ENCODE assay signal across 15 cellular contexts in the genomic region with DNA sequence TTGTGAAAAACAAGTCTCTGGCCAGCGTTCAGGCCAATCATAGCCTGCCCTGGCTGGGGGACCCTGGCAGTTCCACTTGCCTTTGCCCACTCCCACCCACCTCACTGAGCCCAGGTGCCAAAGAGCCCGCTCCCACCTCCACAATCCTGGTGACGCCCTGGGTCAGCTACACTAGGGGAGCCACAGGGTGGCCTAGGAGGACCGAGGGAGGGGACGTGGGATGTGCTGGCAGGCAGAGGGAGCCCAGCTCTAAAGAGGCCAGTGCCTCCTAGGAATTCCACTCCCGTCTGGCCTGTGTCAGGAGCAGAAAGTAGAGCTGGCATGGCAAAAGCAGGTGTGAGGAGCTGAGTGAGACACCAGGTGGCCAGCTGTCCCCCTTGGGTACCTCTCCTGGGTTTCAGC. TPM values are rescaled to one million over a fixed set of nuclear protein-coding genes. Genes with fewer than 3 reads are reported as not detected.
DNase-seq lines count a peak whose midpoint lies in the region; ATAC-seq and TF ChIP-seq lines count a peak whose summit lies in the region.
"Had no signal": no experiment of that assay in that cellular context is flagged by ENCODE, and none has a peak within 500 bp of the region (broad histone marks: within the 10 kb centered on the region; RNA-seq: fewer than 3 reads in every experiment).

No MANE protein-coding gene starts in this region.

- TF ChIP-seq CTCF in ascending aorta (IDR thresholded peaks at IDR 0.05) (peak; percentile 12 to 32 (median 22)), heart left ventricle (IDR thresholded peaks at IDR 0.05) (peak in 5 of 12 donors; percentile 14 to 50 (median 38))

- H3K27ac ChIP-seq in ascending aorta (peak overlapping the region; percentile 92 to 94), heart left ventricle (peak overlapping the region; percentile 57 to 97 (median 84)), muscle layer of duodenum (ENCODE audit: low read length) (peak overlapping the region; percentile 85), substantia nigra (ENCODE audit: low read depth, low read length, poor library complexity, severe bottlenecking) (peak overlapping the region; percentile 7)
- H3K27ac ChIP-seq: RWPE1 had no signal

- H3K4me1 ChIP-seq in ascending aorta (peaks cover 35 to 80% of the 10 kb centered on the region in 2 donors), heart left ventricle (peaks cover 20 to 98% (median 77%) of the 10 kb centered on the region in 12 donors), muscle layer of duodenum (ENCODE audit: control insufficient read depth in 1 of 2, insufficient read depth in 2 of 2, low read length in 2 of 2) (peaks cover 32 to 66% of the 10 kb centered on the region in 2 donors)

- H3K9me3 Mint-ChIP-seq in activated T-cell treated with anti-CD3 and anti-CD28 coated beads, Interleukin-2, amount 50 U/mL, for 4 hours: no peaks in the 10 kb centered on the region

- no peaks in the 10 kb centered on the region for H3K4me1 Mint-ChIP-seq in activated T-cell treated with anti-CD3 and anti-CD28 coated beads, Interleukin-2, amount 50 U/mL, for 4 hours (ENCODE audit: low read depth)

- TF ChIP-seq POLR2A in heart left ventricle (IDR thresholded peaks at IDR 0.05): no peak

- no peaks in the 10 kb centered on the region for H3K36me3 Mint-ChIP-seq in activated T-cell treated with anti-CD3 and anti-CD28 coated beads, Interleukin-2, amount 50 U/mL, for 4 hours (ENCODE audit: insufficient read depth)

- H3K36me3 ChIP-seq in ascending aorta (no peaks in the 10 kb centered on the region), heart left ventricle (no peaks in the 10 kb centered on the region), muscle layer of duodenum (ENCODE audit: control insufficient read depth in 1 of 2, insufficient read depth in 2 of 2, low read length in 2 of 2) (no peaks in the 10 kb centered on the region)

- H3K27me3 ChIP-seq in ascending aorta: no peaks in the 10 kb centered on the region
- no peaks in the 10 kb centered on the region for H3K27me3 ChIP-seq in heart left ventricle
- H3K27me3 ChIP-seq in muscle layer of duodenum (ENCODE audit: low read depth, low read length): no peaks in the 10 kb centered on the region

- ATAC-seq in heart left ventricle (peak; percentile 27 to 65 (median 50)), HG02610 (IDR thresholded peaks at IDR 0.05; ENCODE audit: unreplicated experiment) (no peak), GM19023 (IDR thresholded peaks at IDR 0.05; ENCODE audit: unreplicated experiment) (no peak)
- ATAC-seq in activated T-cell treated with anti-CD3 and anti-CD28 coated beads, Interleukin-2, amount 50 U/mL, for 4 hours: no peak
- ATAC-seq: HCT116 had no signal

- peaks cover 22% of the 10 kb centered on the region for H3K27me3 Mint-ChIP-seq in activated T-cell treated with anti-CD3 and anti-CD28 coated beads, Interleukin-2, amount 50 U/mL, for 4 hours (ENCODE audit: low read depth)

- 28 to 41% (median 35%) methylated on average over 2 to 6 of the region's 6 CpGs for WGBS in heart left ventricle, 4 donors

- H3K4me3 ChIP-seq in ascending aorta (peak overlapping the region in 1 of 2 donors; percentile 26), heart left ventricle (no peak overlapping the region), muscle layer of duodenum (ENCODE audit: low read depth in 1 of 2, low read length in 2 of 2) (no peak overlapping the region)

- DNase-seq in ascending aorta (ENCODE audit: low spot score in 2 of 2) (peak in 1 of 2 donors; percentile 82), heart left ventricle (peak in 3 of 5 donors; percentile 41 to 65 (median 51)), substantia nigra (lab: John Stamatoyannopoulos, UW) (no peak), NCI-H2227 (lab: John Stamatoyannopoulos, UW; ENCODE audit: unreplicated experiment) (no peak)
- no peak for DNase-seq in activated T-cell treated with anti-CD3 and anti-CD28 coated beads, Interleukin-2, amount 50 U/mL, for 4 hours
- DNase-seq: AML-193; effector memory CD4-positive, alpha-beta T cell; NCI-H1048; NCI-H446 treated with DMSO at 0.1 percent for 48 hours; T-helper 9 cell had no signal

- no peaks in the 10 kb centered on the region for H3K9me3 ChIP-seq in ascending aorta
- no peaks in the 10 kb centered on the region for H3K9me3 ChIP-seq in heart left ventricle
- no peaks in the 10 kb centered on the region for H3K9me3 ChIP-seq in muscle layer of duodenum (ENCODE audit: control insufficient read depth in 1 of 2, low read length in 2 of 2)

- no peak overlapping the region for H3K4me3 Mint-ChIP-seq in activated T-cell treated with anti-CD3 and anti-CD28 coated beads, Interleukin-2, amount 50 U/mL, for 4 hours

- intact Hi-C loops in ascending aorta (cut with DNase I) (no loop called here), heart left ventricle (cut with DNase I) (loop anchor here in 1 of 10 donors (5.0 kb wide), 1 partner anchor 34 kb away; no protein-coding TSS in a partner anchor)

RNA-seq across cellular contexts. Expression of a gene that starts 49.3 kb away (rescaled TPM):
- total RNA-seq in ascending aorta: 1,334 TPM
- 100 to 1,000 TPM; 513 to 899 (median 742) TPM for total RNA-seq in heart left ventricle
- 100 to 1,000 TPM; 243 to 339 TPM for polyA plus RNA-seq in heart left ventricle
- total RNA-seq in activated T-cell treated with anti-CD3 and anti-CD28 coated beads, Interleukin-2, amount 50 U/mL, for 4 hours: 1 to 10 TPM in 1 of 3 donors, under 1 TPM in 2; 0.50 to 1.2 (median 0.54) TPM

Comparison
In these comparisons a context has a peak if more than half of its experiments do, and no peak if none do; other contexts are left out.
1. DNase-seq: peak in heart left ventricle (3 of 5); none in substantia nigra (0 of 49), activated T-cell treated with anti-CD3 and anti-CD28 coated beads, Interleukin-2, amount 50 U/mL, for 4 hours (single experiment) and NCI-H2227 (single experiment).
2. H3K27ac ChIP-seq: peak in every context shown above with its lines; median percentile 93 in ascending aorta; 85 in muscle layer of duodenum; 84 in heart left ventricle; 7 in substantia nigra.
3. ATAC-seq: peak in heart left ventricle (4 of 4); none in activated T-cell treated with anti-CD3 and anti-CD28 coated beads, Interleukin-2, amount 50 U/mL, for 4 hours (0 of 2), HG02610 (single experiment) and GM19023 (single experiment).
4. RNA of a gene that starts 49.3 kb away (total RNA-seq): 1,334 TPM in ascending aorta (single experiment) and 513 to 899 TPM in heart left ventricle; 0.50 to 1.2 TPM in activated T-cell treated with anti-CD3 and anti-CD28 coated beads, Interleukin-2, amount 50 U/mL, for 4 hours; every median in the first group is over 100 times any median in the second.